Comparison of ENCODE assay signal across 13 cellular contexts in the genomic region with DNA sequence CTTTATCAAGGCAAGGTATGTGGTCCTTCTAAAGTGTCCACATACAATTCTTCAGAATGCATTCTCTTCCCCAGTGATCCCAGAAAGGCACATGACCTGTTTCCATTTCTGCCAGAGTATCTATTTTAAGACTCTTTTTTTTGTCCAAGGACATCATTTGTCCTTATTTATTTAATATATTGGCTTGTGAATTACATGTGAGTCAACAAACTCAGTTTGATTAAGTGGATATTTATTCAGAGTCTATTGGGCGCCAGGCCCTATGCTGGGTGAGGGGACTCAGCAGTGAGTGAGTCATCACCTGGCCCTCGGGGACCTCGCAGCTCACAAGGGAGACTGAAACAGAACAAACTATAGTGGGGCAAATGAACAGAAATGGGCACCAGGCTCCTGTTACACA.
DNase-seq lines count a peak whose midpoint lies in the region; ATAC-seq and TF ChIP-seq lines count a peak whose summit lies in the region.
"Had no signal": no experiment of that assay in that cellular context is flagged by ENCODE, and none has a peak within 500 bp of the region (broad histone marks: within the 10 kb centered on the region; RNA-seq: fewer than 3 reads in every experiment).

No MANE protein-coding gene starts in this region.

- peaks cover 8% of the 10 kb centered on the region; the same call in 1 of the 2 replicates for H3K4me1 ChIP-seq in GM23248 (ENCODE audit: insufficient read depth)
- peaks cover 33% of the 10 kb centered on the region for H3K4me1 ChIP-seq in PC-3 (ENCODE audit: insufficient read depth, low read length)

- H3K9me3 ChIP-seq in GM23248 (ENCODE audit: low read depth) (no peaks in the 10 kb centered on the region), PC-3 (ENCODE audit: low read length) (no peaks in the 10 kb centered on the region)

- in situ Hi-C loops in GM23248 (cut with MboI) = no loop called here

- H3F3A ChIP-seq in GM23248 (ENCODE audit: insufficient read depth) (no peaks in the 10 kb centered on the region; the same call in 1 of the 2 replicates), PC-3 (ENCODE audit: low read length, unreplicated experiment) (peaks cover 5% of the 10 kb centered on the region)

- POLR2A ChIA-PET in PC-3 (lab: Charles Lee; ENCODE audit: unreplicated experiment) = interaction anchor here (0.5 kb wide), 1 partner anchor 29 kb away, joined by 9 read pairs; no protein-coding TSS in a partner anchor

- H3K4me2 ChIP-seq in GM23248 (ENCODE audit: unreplicated experiment) = no peak overlapping the region
- H3K4me2 ChIP-seq in PC-3 (ENCODE audit: low read length) = peak overlapping the region; percentile 30

- BruUV-seq in PC-3 (replicated peaks; lab: Mats Ljungman, UMichigan) = no TSS peak

- H4K20me1 ChIP-seq in GM23248 (ENCODE audit: insufficient read depth) (no peaks in the 10 kb centered on the region), PC-3 (ENCODE audit: low read length) (no peaks in the 10 kb centered on the region)

- 6 to 11% methylated on average over 3 of the region's 3 CpGs for WGBS in GM23248 (ENCODE audit: low coverage in 1 of 2, low lambda C conversion rate in 2 of 2, missing lambda C conversion rate in 2 of 2), 2 experiments

- CTCF ChIA-PET in PC-3 (lab: Charles Lee) = interaction anchor here (0.6 to 0.7 kb wide), 2 partner anchors 34 to 665 kb away, joined by 3 to 12 read pairs; no protein-coding TSS in a partner anchor

- H3K27me3 ChIP-seq in GM23248 (replicated peaks; ENCODE audit: insufficient read depth) (no peaks in the 10 kb centered on the region), PC-3 (ENCODE audit: low read length) (no peaks in the 10 kb centered on the region)

- H3K79me2 ChIP-seq in GM23248 (ENCODE audit: insufficient read depth) (no peaks in the 10 kb centered on the region), PC-3 (ENCODE audit: low read length) (no peaks in the 10 kb centered on the region)

- no peak overlapping the region for H3K27ac ChIP-seq in GM23248
- H3K27ac ChIP-seq in PC-3 (ENCODE audit: low read length) = peak overlapping the region; percentile 62
- H3K27ac ChIP-seq: SK-N-MC had no signal

- peak; percentile 80 for ATAC-seq in PC-3
- ATAC-seq in activated CD4-positive, CD25-positive, alpha-beta regulatory T cell treated with anti-CD3 and anti-CD28 coated beads, Interleukin-2, amount 50 U/mL, for 24 hours = no peak
- ATAC-seq: activated T-cell treated with anti-CD3 and anti-CD28 coated beads, Interleukin-2, amount 50 U/mL, for 72 hours had no signal

- H3K9me2 ChIP-seq in GM23248 (ENCODE audit: insufficient read depth) (no peaks in the 10 kb centered on the region), PC-3 (replicated peaks; ENCODE audit: low read length) (no peaks in the 10 kb centered on the region)

- TF ChIP-seq CTCF in PC-3 (conservative IDR thresholded peaks at IDR 0.05; ENCODE audit: low read depth, low read length) (no peak), fibroblast of mammary gland (conservative IDR thresholded peaks at IDR 0.05; ENCODE audit: control insufficient read depth, insufficient read depth, low read depth, low read length) (no peak), retinal pigment epithelial cell (conservative IDR thresholded peaks at IDR 0.05; ENCODE audit: low read depth, low read length) (no peak)

- H3K4me3 ChIP-seq in GM23248 = no peak overlapping the region
- H3K4me3 ChIP-seq in PC-3 (ENCODE audit: low read length) = no peak overlapping the region
- no peak overlapping the region for H3K4me3 ChIP-seq in fibroblast of mammary gland (ENCODE audit: control insufficient read depth, low read depth, low read length)
- H3K4me3 ChIP-seq in retinal pigment epithelial cell (ENCODE audit: low read length) = no peak overlapping the region
- H3K4me3 ChIP-seq: SK-N-MC had no signal

- H3K9ac ChIP-seq in GM23248 = no peak overlapping the region
- peak overlapping the region; percentile 23 for H3K9ac ChIP-seq in PC-3 (ENCODE audit: low read length)

- intact Hi-C loops in PC-3 (cut with micrococcal nuclease) = loop anchor here (2.0 to 5.0 kb wide), 3 partner anchors 34 to 79 kb away; no protein-coding TSS in a partner anchor

- H3K36me3 ChIP-seq in GM23248 (ENCODE audit: low read depth) (0 out of 2 replicates have a peak, but pooled peaks cover 6% of the 10 kb centered on the region), PC-3 (ENCODE audit: low read depth, low read length) (peaks cover 19% of the 10 kb centered on the region; the same call in 1 of the 2 replicates)

- DNase-seq in GM23248 (peak; percentile 29), PC-3 (peak; percentile 71), fibroblast of mammary gland (ENCODE audit: low read depth) (peak; percentile 76), retinal pigment epithelial cell (ENCODE audit: low read depth) (peak; percentile 10), NOMO-1 treated with DMSO at 0.1 percent for 48 hours (lab: John Stamatoyannopoulos, UW; ENCODE audit: unreplicated experiment) (no peak)
- DNase-seq in activated CD4-positive, CD25-positive, alpha-beta regulatory T cell (lab: John Stamatoyannopoulos, UW) = no peak
- DNase-seq in activated CD8-positive, alpha-beta memory T cell treated with anti-CD3 and anti-CD28 coated beads for 24 hours = no peak
- DNase-seq: activated T-cell treated with anti-CD3 and anti-CD28 coated beads, Interleukin-2, amount 50 U/mL, for 72 hours; caudate nucleus; CD4-positive, alpha-beta T cell; NCI-H510A treated with DMSO at 0.1 percent for 48 hours had no signal

- H2AFZ ChIP-seq in GM23248 = no peak overlapping the region
- H2AFZ ChIP-seq in PC-3 (ENCODE audit: low read length) = no peak overlapping the region

Comparison
In these comparisons a context has a peak if more than half of its experiments do, and no peak if none do; other contexts are left out.
1. DNase-seq: peak in GM23248 (single experiment), PC-3 (single experiment), fibroblast of mammary gland (single experiment) and retinal pigment epithelial cell (single experiment); none in NOMO-1 treated with DMSO at 0.1 percent for 48 hours (single experiment), activated CD4-positive, CD25-positive, alpha-beta regulatory T cell (0 of 4) and activated CD8-positive, alpha-beta memory T cell treated with anti-CD3 and anti-CD28 coated beads for 24 hours (single experiment).